ENCODE assay signal across 1 cellular context in the genomic region with DNA sequence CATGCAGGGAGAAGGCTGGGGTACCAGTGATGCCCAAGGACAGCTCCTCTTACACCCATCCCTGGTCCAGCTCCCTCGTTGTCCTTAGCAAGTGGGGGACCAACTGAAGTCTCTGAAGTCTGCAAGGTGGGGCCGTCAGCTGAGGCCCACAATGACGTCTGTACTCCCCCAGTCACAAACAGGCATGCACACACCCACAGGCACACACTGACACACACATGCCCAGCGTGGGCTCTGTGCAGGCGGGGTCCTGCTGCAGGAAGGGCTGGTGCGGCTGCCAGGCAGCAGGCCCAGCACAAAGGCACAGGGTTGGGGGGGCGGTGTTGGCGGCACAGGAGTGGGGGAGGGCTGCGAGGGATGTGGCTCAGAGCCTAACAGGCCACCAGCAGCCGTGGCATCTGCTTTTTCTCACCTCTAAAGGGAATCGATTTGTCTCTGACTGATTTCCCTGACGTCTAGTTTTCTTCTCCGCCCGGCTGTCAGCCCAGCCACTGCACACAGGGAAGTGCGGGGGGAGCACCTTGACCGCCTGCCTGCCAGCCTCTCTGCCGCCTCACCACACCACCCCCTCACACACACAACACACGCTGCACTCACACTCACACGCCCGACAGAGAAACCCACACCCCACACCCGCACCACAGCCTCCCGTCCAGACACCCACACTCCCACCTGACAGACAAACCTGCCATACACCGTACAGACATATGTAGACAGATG.
A peak's percentile ranks its signal among the peaks of the same experiment; 100 is the strongest.
TF ChIP-seq lines count a peak whose summit lies in the region.

No MANE protein-coding gene starts in this region.

TF ChIP-seq in SK-N-SH, 30 proteins besides CTCF, POLR2A, EP300 and RAD21 (continued from another document):
- TF ChIP-seq CHD2 (IDR thresholded peaks at IDR 0.05; ENCODE audit: low read length, partially characterized antibody), result peak; percentile 92
- TF ChIP-seq, protein P1, sequence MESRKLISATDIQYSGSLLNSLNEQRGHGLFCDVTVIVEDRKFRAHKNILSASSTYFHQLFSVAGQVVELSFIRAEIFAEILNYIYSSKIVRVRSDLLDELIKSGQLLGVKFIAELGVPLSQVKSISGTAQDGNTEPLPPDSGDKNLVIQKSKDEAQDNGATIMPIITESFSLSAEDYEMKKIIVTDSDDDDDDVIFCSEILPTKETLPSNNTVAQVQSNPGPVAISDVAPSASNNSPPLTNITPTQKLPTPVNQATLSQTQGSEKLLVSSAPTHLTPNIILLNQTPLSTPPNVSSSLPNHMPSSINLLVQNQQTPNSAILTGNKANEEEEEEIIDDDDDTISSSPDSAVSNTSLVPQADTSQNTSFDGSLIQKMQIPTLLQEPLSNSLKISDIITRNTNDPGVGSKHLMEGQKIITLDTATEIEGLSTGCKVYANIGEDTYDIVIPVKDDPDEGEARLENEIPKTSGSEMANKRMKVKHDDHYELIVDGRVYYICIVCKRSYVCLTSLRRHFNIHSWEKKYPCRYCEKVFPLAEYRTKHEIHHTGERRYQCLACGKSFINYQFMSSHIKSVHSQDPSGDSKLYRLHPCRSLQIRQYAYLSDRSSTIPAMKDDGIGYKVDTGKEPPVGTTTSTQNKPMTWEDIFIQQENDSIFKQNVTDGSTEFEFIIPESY (IDR thresholded peaks at IDR 0.05; ENCODE audit: borderline replicate concordance, low read depth), result no peak
- TF ChIP-seq, protein P2, sequence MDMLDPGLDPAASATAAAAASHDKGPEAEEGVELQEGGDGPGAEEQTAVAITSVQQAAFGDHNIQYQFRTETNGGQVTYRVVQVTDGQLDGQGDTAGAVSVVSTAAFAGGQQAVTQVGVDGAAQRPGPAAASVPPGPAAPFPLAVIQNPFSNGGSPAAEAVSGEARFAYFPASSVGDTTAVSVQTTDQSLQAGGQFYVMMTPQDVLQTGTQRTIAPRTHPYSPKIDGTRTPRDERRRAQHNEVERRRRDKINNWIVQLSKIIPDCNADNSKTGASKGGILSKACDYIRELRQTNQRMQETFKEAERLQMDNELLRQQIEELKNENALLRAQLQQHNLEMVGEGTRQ (IDR thresholded peaks at IDR 0.05; ENCODE audit: borderline replicate concordance, low read depth, low read length), result no peak
- TF ChIP-seq SMC3 (IDR thresholded peaks at IDR 0.05; ENCODE audit: low read depth, low read length), result peak; percentile 23; the same call in 1 of the 2 replicates
- TF ChIP-seq SIN3A (IDR thresholded peaks at IDR 0.05; ENCODE audit: borderline replicate concordance, low read depth, low read length), result peak; percentile 24; the same call in 1 of the 2 replicates
- peak; percentile 84 for TF ChIP-seq MXI1 (IDR thresholded peaks at IDR 0.05; ENCODE audit: low read depth, low read length)
- TF ChIP-seq POLR2AphosphoS5 (IDR thresholded peaks at IDR 0.05; ENCODE audit: low read depth, low read length), result peak; percentile 17; the same call in 1 of the 2 replicates
